8 cellular contexts compared by ENCODE assay signal in genomic region chr5:79514391-79515105, GRCh38. TPM values are rescaled to one million over a fixed set of nuclear protein-coding genes. Genes with fewer than 3 reads are reported as not detected.
DNase-seq lines count a peak whose midpoint lies in the region; ATAC-seq lines count a peak whose summit lies in the region.

No MANE protein-coding gene starts in this region.

- no peaks in the 10 kb centered on the region for H3K27me3 ChIP-seq in BLaER1

- H3K4me3 ChIP-seq in BLaER1 = peak overlapping the region; percentile 89

- H3K4me2 ChIP-seq in BLaER1 = peak overlapping the region; percentile 88

- ATAC-seq in GM19324 (IDR thresholded peaks at IDR 0.05; ENCODE audit: low FRiP score, unreplicated experiment) = peak; percentile 89
- ATAC-seq in HG03460 (IDR thresholded peaks at IDR 0.05; ENCODE audit: unreplicated experiment) = peak; percentile 85
- ATAC-seq in left lobe of liver = peak; percentile 78

- H3K9ac ChIP-seq in BLaER1 = peak overlapping the region; percentile 91

- no peaks in the 10 kb centered on the region for H3K36me3 ChIP-seq in BLaER1

- no peaks in the 10 kb centered on the region for H3K9me3 ChIP-seq in BLaER1

- peaks cover 14% of the 10 kb centered on the region for H4K20me1 ChIP-seq in BLaER1

- H3K4me1 ChIP-seq in BLaER1 = peaks cover 50% of the 10 kb centered on the region

- H3K27ac ChIP-seq in BLaER1 = peak overlapping the region; percentile 95

- peak; percentile 59 for DNase-seq in NCI-H524 treated with DMSO at 0.1 percent for 48 hours (lab: John Stamatoyannopoulos, UW)
- peak; percentile 88 for DNase-seq in activated CD4-positive, alpha-beta T cell treated with anti-CD3 and anti-CD28 coated beads, Interleukin-2, amount 50 U/mL, for 1 hour
- peak; percentile 90 for DNase-seq in dedifferentiated amniotic fluid mesenchymal stem cell (ENCODE audit: extremely low spot score)
- DNase-seq in left lobe of liver (ENCODE audit: low spot score) = peak; percentile 85
- DNase-seq in stimulated activated CD4-positive, alpha-beta T cell treated with anti-CD3 and anti-CD28 coated beads, Interleukin-2, amount 100 ng/mL, for 4 hours (ENCODE audit: low read depth) = peak; percentile 87

RNA-seq across cellular contexts. Expression of gene HOMER1, which starts 0.6 kb away (rescaled TPM):
- total RNA-seq in left lobe of liver = 0.75 TPM

Comparison
In these comparisons a context has a peak if more than half of its experiments do, and no peak if none do; other contexts are left out.
1. Peak in every context shown above with its lines: DNase-seq, ATAC-seq, H3K4me3 ChIP-seq and H3K27ac ChIP-seq.